8 cellular contexts compared by ENCODE assay signal in the genomic region with DNA sequence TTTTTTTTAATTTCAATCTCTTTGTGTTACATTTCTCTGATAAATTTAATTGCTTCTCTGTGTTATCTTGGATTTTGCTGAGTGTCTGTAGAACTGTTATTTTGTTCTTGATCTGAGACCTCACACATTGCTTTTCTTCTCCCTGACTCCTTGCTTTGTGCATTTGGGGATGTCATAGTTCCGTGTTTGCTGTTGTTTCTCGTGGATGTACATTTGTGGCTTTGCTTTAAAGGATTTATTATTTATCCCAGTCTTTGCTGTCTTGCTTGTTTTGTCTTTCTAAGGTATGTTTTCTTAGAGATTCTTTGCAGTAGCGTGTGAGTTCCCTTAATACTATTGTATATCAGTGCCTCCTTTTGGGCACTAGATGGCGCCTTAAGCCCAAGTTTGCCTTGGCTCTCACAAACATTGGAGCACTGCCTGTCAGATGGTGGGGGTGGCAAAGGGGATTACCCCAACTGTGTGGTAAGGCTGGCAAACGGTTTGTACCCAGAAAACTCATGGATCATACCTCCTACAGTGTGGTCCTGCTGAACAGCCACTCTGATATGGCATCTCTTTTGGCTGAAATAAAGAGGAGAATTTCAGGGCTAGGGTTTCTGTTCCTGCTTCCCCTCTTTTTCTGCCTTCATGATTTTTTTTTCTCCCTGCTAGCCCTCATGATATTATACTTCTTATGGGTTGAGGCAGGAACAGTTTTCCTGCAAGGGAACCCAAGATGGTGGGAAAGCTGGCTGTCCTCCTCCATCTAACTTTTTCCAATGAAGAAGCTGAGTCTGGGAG.
DNase-seq lines count a peak whose midpoint lies in the region; ATAC-seq, FAIRE-seq and TF ChIP-seq lines count a peak whose summit lies in the region.

No MANE protein-coding gene starts in this region.

- no peak for TF ChIP-seq POLR2A in gastroesophageal sphincter (IDR thresholded peaks at IDR 0.05)
- TF ChIP-seq POLR2A in upper lobe of left lung (IDR thresholded peaks at IDR 0.05): no peak

- no peak for TF ChIP-seq EP300 in gastroesophageal sphincter (IDR thresholded peaks at IDR 0.05)
- no peak for TF ChIP-seq EP300 in upper lobe of left lung (IDR thresholded peaks at IDR 0.05)

- in situ Hi-C loops in G401 (cut with HindIII; ENCODE audit: low sequenced_read_pairs): no loop called here

- intact Hi-C loops in pancreas (cut with DNase I): no loop called here

- ATAC-seq in GM21825 (IDR thresholded peaks at IDR 0.05; ENCODE audit: unreplicated experiment): peak; percentile 99
- peak; percentile 67 for ATAC-seq in gastroesophageal sphincter
- peak; percentile 85 to 98 (median 96) for ATAC-seq in pancreas
- peak; percentile 78 to 92 for ATAC-seq in upper lobe of left lung (ENCODE audit: low FRiP score in 2 of 2)

- H3K4me3 ChIP-seq in gastroesophageal sphincter: no peak overlapping the region
- no peak overlapping the region for H3K4me3 ChIP-seq in pancreas
- no peak overlapping the region for H3K4me3 ChIP-seq in upper lobe of left lung

- FAIRE-seq in pancreas (lab: Jason Lieb, UNC): peak; percentile 5

- H3K36me3 ChIP-seq in gastroesophageal sphincter (peaks cover 0 to 9% of the 10 kb centered on the region in 2 donors), pancreas (no peaks in the 10 kb centered on the region), upper lobe of left lung (no peaks in the 10 kb centered on the region)

- DNase-seq in G401 (ENCODE audit: low spot score) (peak; percentile 86), KG1 (lab: John Stamatoyannopoulos, UW) (peak; percentile 10), RPMI8226 (peak; percentile 54), pancreas (peak in 4 of 6 donors; percentile 47 to 67 (median 54)), upper lobe of left lung (peak in 1 of 2 donors; percentile 76)
- peak; percentile 30 for DNase-seq in activated T-helper 9 cell treated with anti-CD3 and anti-CD28 coated beads, Interleukin-2, amount 50 U/mL, for 16 hours (ENCODE audit: low read depth)

- H3K27me3 ChIP-seq in gastroesophageal sphincter (no peaks in the 10 kb centered on the region), pancreas (no peaks in the 10 kb centered on the region), upper lobe of left lung (no peaks in the 10 kb centered on the region)

- TF ChIP-seq CTCF in gastroesophageal sphincter (IDR thresholded peaks at IDR 0.05): peak; percentile 75 to 85 (median 82)
- peak; percentile 62 to 84 (median 72) for TF ChIP-seq CTCF in pancreas (IDR thresholded peaks at IDR 0.05)
- peak; percentile 64 to 85 (median 78) for TF ChIP-seq CTCF in upper lobe of left lung (IDR thresholded peaks at IDR 0.05)

- peaks cover 0 to 10% (median 0%) of the 10 kb centered on the region in 3 donors for H3K4me1 ChIP-seq in gastroesophageal sphincter
- H3K4me1 ChIP-seq in pancreas: peaks cover 0 to 7% (median 0%) of the 10 kb centered on the region in 3 donors
- peaks cover 0 to 6% (median 4%) of the 10 kb centered on the region in 4 donors for H3K4me1 ChIP-seq in upper lobe of left lung

- H3K27ac ChIP-seq in gastroesophageal sphincter (no peak overlapping the region), pancreas (no peak overlapping the region), upper lobe of left lung (no peak overlapping the region)

- WGBS in gastroesophageal sphincter (ENCODE audit: low coverage in 1 of 2), 2 donors: 0 to 8% methylated on average over 2 to 5 of the region's 5 CpGs
- 3 to 8% methylated on average over 5 of the region's 5 CpGs for WGBS in pancreas, 2 donors
- 6 to 9% methylated on average over 5 of the region's 5 CpGs for WGBS in upper lobe of left lung, 2 donors

- H3K9me3 ChIP-seq in gastroesophageal sphincter (no peaks in the 10 kb centered on the region), pancreas (no peaks in the 10 kb centered on the region), upper lobe of left lung (no peaks in the 10 kb centered on the region)
